Comparison of ENCODE assay signal across 8 cellular contexts in genomic region chr5:141825836-141826560, GRCh38. TPM values are rescaled to one million over a fixed set of nuclear protein-coding genes. Genes with fewer than 3 reads are reported as not detected.
DNase-seq lines count a peak whose midpoint lies in the region; ATAC-seq, FAIRE-seq and TF ChIP-seq lines count a peak whose summit lies in the region.

No MANE protein-coding gene starts in this region.

- H3K27me3 ChIP-seq in endothelial cell of umbilical vein (ENCODE audit: control insufficient read depth in 2 of 2, insufficient read depth in 2 of 2, low read length in 2 of 2) (no peaks in the 10 kb centered on the region), spleen (replicated peaks in 1 of 7) (no peaks in the 10 kb centered on the region)

- POLR2A ChIA-PET in endothelial cell of umbilical vein (lab: Charles Lee), result interaction anchor here (0.7 kb wide), 1 partner anchor 54 kb away, joined by 7 read pairs; no protein-coding TSS in a partner anchor

- TF ChIP-seq POLR2A in endothelial cell of umbilical vein (IDR thresholded peaks at IDR 0.05; ENCODE audit: low read depth, low read length) (no peak), spleen (IDR thresholded peaks at IDR 0.05) (no peak)

- dilution Hi-C loops in endothelial cell of umbilical vein (cut with MboI; ENCODE audit: extremely low pct_ligation_motif_present, low sequenced_read_pairs), result no loop called here

- H3K9ac ChIP-seq in endothelial cell of umbilical vein (replicated peaks; ENCODE audit: extremely low read depth, insufficient read depth, low read length), result no peak overlapping the region

- BruUV-seq in endothelial cell of umbilical vein (replicated peaks; lab: Mats Ljungman, UMichigan), result no TSS peak

- H3K4me1 ChIP-seq in endothelial cell of umbilical vein (ENCODE audit: control insufficient read depth, extremely low read depth, insufficient read depth, low read length), result peaks cover 14% of the 10 kb centered on the region
- peaks cover 0 to 6% (median 0%) of the 10 kb centered on the region in 6 donors for H3K4me1 ChIP-seq in spleen

- H3K27me3 Mint-ChIP-seq in activated CD4-positive, alpha-beta T cell treated with anti-CD3 and anti-CD28 coated beads, Interleukin-2, amount 10 ng/mL, durations not matched to agents 24 days and 14 days, result peaks cover 23% of the 10 kb centered on the region

- H3K27ac ChIP-seq in endothelial cell of umbilical vein (ENCODE audit: insufficient read depth, low read depth, low read length) (no peak overlapping the region), spleen (no peak overlapping the region)

- no peaks in the 10 kb centered on the region for H3K9me3 Mint-ChIP-seq in activated CD4-positive, alpha-beta T cell treated with anti-CD3 and anti-CD28 coated beads, Interleukin-2, amount 10 ng/mL, durations not matched to agents 24 days and 14 days

- no peak overlapping the region for H3K4me2 ChIP-seq in endothelial cell of umbilical vein (ENCODE audit: insufficient read depth, low read length)

- no peaks in the 10 kb centered on the region for H3K9me1 ChIP-seq in endothelial cell of umbilical vein (replicated peaks; ENCODE audit: control insufficient read depth, extremely low read depth, insufficient read depth, low read length)

- no peak overlapping the region for H3K4me3 Mint-ChIP-seq in activated CD4-positive, alpha-beta T cell treated with anti-CD3 and anti-CD28 coated beads, Interleukin-2, amount 10 ng/mL, durations not matched to agents 24 days and 14 days

- peak; percentile 55 for FAIRE-seq in endothelial cell of umbilical vein (lab: Jason Lieb, UNC)

- CTCF ChIA-PET in endothelial cell of umbilical vein (lab: Charles Lee), result interaction anchor here (0.5 to 3.0 kb wide), 9 partner anchors 10 to 158 kb away, joined by 3 to 17 read pairs (median 3); no protein-coding TSS in a partner anchor

- H3K79me2 ChIP-seq in endothelial cell of umbilical vein (ENCODE audit: control insufficient read depth, insufficient read depth, low read length), result no peaks in the 10 kb centered on the region

- H3K36me3 ChIP-seq in endothelial cell of umbilical vein (ENCODE audit: control insufficient read depth in 2 of 2, extremely low read depth in 1 of 2, insufficient read depth in 2 of 2, low read length in 2 of 2), result no peaks in the 10 kb centered on the region
- no peaks in the 10 kb centered on the region for H3K36me3 ChIP-seq in spleen

- TF ChIP-seq CTCF in endothelial cell of umbilical vein (IDR thresholded peaks at IDR 0.05; ENCODE audit: extremely low read depth in 1 of 2, insufficient read depth in 1 of 2, low read depth in 1 of 2, low read length in 2 of 2) (peak; percentile 15 to 25), spleen (IDR thresholded peaks at IDR 0.05 in 8 of 11, conservative IDR thresholded peaks at IDR 0.05 in 3 of 11) (peak in 7 of 11 experiments; percentile 11 to 53 (median 48))

- H3K9me3 ChIP-seq in endothelial cell of umbilical vein (replicated peaks; ENCODE audit: control insufficient read depth, insufficient read depth, low read length) (no peaks in the 10 kb centered on the region), spleen (no peaks in the 10 kb centered on the region)

- H2AFZ ChIP-seq in endothelial cell of umbilical vein (ENCODE audit: low read depth, low read length), result no peak overlapping the region

- 50 to 66% (median 61%) methylated on average over 10 of the region's 10 CpGs for WGBS in spleen, 5 donors

- DNase-seq in activated CD4-positive, alpha-beta T cell treated with anti-CD3 and anti-CD28 coated beads, Interleukin-2, amount 10 ng/mL, durations not matched to agents 24 days and 14 days, result peak; percentile 63
- DNase-seq in activated CD4-positive, alpha-beta T cell treated with anti-CD3 and anti-CD28 coated beads for 1 hour, result no peak
- DNase-seq in NCI-H2227 (lab: John Stamatoyannopoulos, UW; ENCODE audit: unreplicated experiment) (peak; percentile 60), endothelial cell of umbilical vein (ENCODE audit: low read depth, low spot score) (no peak), spleen (peak; percentile 64), MV-4-11 (lab: John Stamatoyannopoulos, UW) (no peak), cerebellar cortex (ENCODE audit: low spot score) (no peak)

- intact Hi-C loops in activated CD4-positive, alpha-beta T cell treated with anti-CD3 and anti-CD28 coated beads, Interleukin-2, amount 10 ng/mL, durations not matched to agents 24 days and 14 days (cut with micrococcal nuclease), result no loop called here
- intact Hi-C loops in endothelial cell of umbilical vein (cut with micrococcal nuclease) (no loop called here), spleen (cut with DNase I; ENCODE audit: low total_unique reads) (no loop called here)

- no peak overlapping the region for H3K27ac Mint-ChIP-seq in activated CD4-positive, alpha-beta T cell treated with anti-CD3 and anti-CD28 coated beads, Interleukin-2, amount 10 ng/mL, durations not matched to agents 24 days and 14 days

- H4K20me1 ChIP-seq in endothelial cell of umbilical vein (replicated peaks; ENCODE audit: control insufficient read depth, extremely low read depth, insufficient read depth, low read length), result no peaks in the 10 kb centered on the region

- ATAC-seq in GM19328 (IDR thresholded peaks at IDR 0.05; ENCODE audit: unreplicated experiment), result no peak

- H3K4me1 Mint-ChIP-seq in activated CD4-positive, alpha-beta T cell treated with anti-CD3 and anti-CD28 coated beads, Interleukin-2, amount 10 ng/mL, durations not matched to agents 24 days and 14 days, result no peaks in the 10 kb centered on the region

- no peak overlapping the region for H3K4me3 ChIP-seq in endothelial cell of umbilical vein (replicated peaks in 1 of 3; ENCODE audit: insufficient read depth in 1 of 3, low read depth in 1 of 3, low read length in 3 of 3)
- H3K4me3 ChIP-seq in spleen, result no peak overlapping the region

- H3K36me3 Mint-ChIP-seq in activated CD4-positive, alpha-beta T cell treated with anti-CD3 and anti-CD28 coated beads, Interleukin-2, amount 10 ng/mL, durations not matched to agents 24 days and 14 days (ENCODE audit: low read depth), result no peaks in the 10 kb centered on the region

TF ChIP-seq in endothelial cell of umbilical vein, 7 proteins besides CTCF, POLR2A, EP300 and RAD21:
- TF ChIP-seq POLR2AphosphoS5 (IDR thresholded peaks at IDR 0.05; ENCODE audit: insufficient read depth, low read depth, low read length) (no peak), GATA2 (IDR thresholded peaks at IDR 0.05; ENCODE audit: insufficient read depth, insufficient read length, low read depth, low read length) (no peak), EZH2 (IDR thresholded peaks at IDR 0.05; ENCODE audit: borderline replicate concordance, low read depth, low read length, severe bottlenecking) (no peak), MAX (IDR thresholded peaks at IDR 0.05; ENCODE audit: insufficient read depth, insufficient read length) (no peak), JUN (IDR thresholded peaks at IDR 0.05; ENCODE audit: borderline replicate concordance, insufficient read depth, insufficient read length, low read depth) (no peak), MYC (IDR thresholded peaks at IDR 0.05; ENCODE audit: low read depth, low read length) (no peak), FOS (IDR thresholded peaks at IDR 0.05; ENCODE audit: borderline replicate concordance, insufficient read depth, low read length) (no peak)

RNA-seq across cellular contexts. Expression of gene PCDH1, which starts 52.2 kb away (rescaled TPM):
- total RNA-seq in activated CD4-positive, alpha-beta T cell treated with anti-CD3 and anti-CD28 coated beads, Interleukin-2, amount 10 ng/mL, durations not matched to agents 24 days and 14 days, result 0.17 TPM in 1 of 2 replicates, not detected in the other
- total RNA-seq in endothelial cell of umbilical vein, result 136 and 170 TPM in 2 replicates
- 113 and 124 TPM in 2 replicates for polyA plus RNA-seq in endothelial cell of umbilical vein
- polyA plus RNA-seq in endothelial cell of umbilical vein (2011; cell fraction: cytosol; rRNA removed), result 87.1 and 88.0 TPM in 2 replicates
- polyA plus RNA-seq in endothelial cell of umbilical vein (2011; cell fraction: nucleus; rRNA removed), result 70.9 and 75.9 TPM in 2 replicates
- polyA plus RNA-seq in endothelial cell of umbilical vein (2012), result 80.3 and 97.2 TPM in 2 replicates
- 304 and 328 TPM in 2 replicates for polyA minus RNA-seq in endothelial cell of umbilical vein
- 8.7 TPM for polyA minus RNA-seq in endothelial cell of umbilical vein (2011; cell fraction: cytosol; rRNA and poly(A)+ RNA removed)
- 59.9 and 63.2 TPM in 2 replicates for polyA minus RNA-seq in endothelial cell of umbilical vein (2011; cell fraction: nucleus; rRNA and poly(A)+ RNA removed)
- total RNA-seq in spleen, result 10 to 100 TPM in 2 of 7 donors, 1 to 10 TPM in 5; 2.6 to 11.4 (median 7.4) TPM
- 1 to 10 TPM in 2 of 3 donors, under 1 TPM in 1; 0.30 to 2.2 (median 1.4) TPM for polyA plus RNA-seq in spleen

Comparison
In these comparisons a context has a peak if more than half of its experiments do, and no peak if none do; other contexts are left out.
1. DNase-seq: peak in activated CD4-positive, alpha-beta T cell treated with anti-CD3 and anti-CD28 coated beads, Interleukin-2, amount 10 ng/mL, durations not matched to agents 24 days and 14 days (single experiment), NCI-H2227 (single experiment) and spleen (single experiment); none in activated CD4-positive, alpha-beta T cell treated with anti-CD3 and anti-CD28 coated beads for 1 hour (single experiment), endothelial cell of umbilical vein (single experiment), MV-4-11 (single experiment) and cerebellar cortex (single experiment).
2. RNA of gene PCDH1, which starts 52.2 kb away (total RNA-seq): 136 to 170 TPM in endothelial cell of umbilical vein; 2.6 to 11.4 TPM in spleen and 0.17 TPM in activated CD4-positive, alpha-beta T cell treated with anti-CD3 and anti-CD28 coated beads, Interleukin-2, amount 10 ng/mL, durations not matched to agents 24 days and 14 days; every median in the first group is over 10 times any median in the second.